17 cellular contexts compared by ENCODE assay signal in the genomic region with DNA sequence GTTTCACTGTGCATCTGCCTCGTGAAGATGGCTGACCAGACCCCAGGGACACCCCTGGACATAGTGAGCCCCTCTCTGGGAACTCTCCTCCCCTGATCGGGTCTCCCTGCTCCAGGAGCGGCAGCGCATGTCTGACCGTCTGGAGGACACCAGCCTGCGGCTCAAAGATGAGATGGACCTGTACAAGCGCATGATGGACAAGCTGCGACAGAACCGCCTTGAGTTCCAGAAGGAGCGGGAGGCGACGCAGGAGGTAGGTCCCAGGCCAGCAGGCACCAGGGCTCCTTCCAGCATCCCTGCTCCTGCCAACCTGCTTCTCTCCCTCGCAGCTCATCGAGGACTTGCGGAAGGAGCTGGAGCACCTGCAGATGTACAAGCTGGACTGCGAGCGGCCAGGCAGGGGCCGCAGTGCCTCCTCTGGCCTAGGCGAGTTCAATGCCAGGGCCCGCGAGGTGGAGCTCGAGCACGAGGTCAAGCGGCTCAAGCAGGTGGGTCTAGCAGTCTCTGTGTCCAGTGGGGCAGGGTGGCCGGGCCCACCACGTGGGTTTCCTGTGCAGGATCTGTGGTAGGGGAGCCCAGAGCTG.
DNase-seq lines count a peak whose midpoint lies in the region; ATAC-seq and TF ChIP-seq lines count a peak whose summit lies in the region.
"Had no signal": no experiment of that assay in that cellular context is flagged by ENCODE, and none has a peak within 500 bp of the region (broad histone marks: within the 10 kb centered on the region; RNA-seq: fewer than 3 reads in every experiment).

No MANE protein-coding gene starts in this region.

- TF ChIP-seq CTCF in chondrocyte (IDR thresholded peaks at IDR 0.05) = no peak

- H3K36me3 ChIP-seq in NT2/D1 (ENCODE audit: insufficient read depth, insufficient read length, low read length) = peaks cover 18% of the 10 kb centered on the region

- no peaks in the 10 kb centered on the region for H3K27me3 Mint-ChIP-seq in activated T-cell treated with anti-CD3 and anti-CD28 coated beads, Interleukin-2, amount 50 U/mL, for 24 hours
- H3K27me3 Mint-ChIP-seq in activated T-cell treated with anti-CD3 and anti-CD28 coated beads, Interleukin-2, amount 50 U/mL, for 4 hours (ENCODE audit: low read depth) = no peaks in the 10 kb centered on the region
- no peaks in the 10 kb centered on the region for H3K27me3 Mint-ChIP-seq in chondrocyte (ENCODE audit: low read depth)
- no peaks in the 10 kb centered on the region for H3K27me3 Mint-ChIP-seq in stimulated activated memory B cell treated with anti-CD40 and anti-IgM and Interleukin-4, amounts not matched to agents 10 μg/mL and 1 μg/mL and 100 μg/mL, for 72 hours

- peaks cover 82% of the 10 kb centered on the region for H3K36me3 Mint-ChIP-seq in activated T-cell treated with anti-CD3 and anti-CD28 coated beads, Interleukin-2, amount 50 U/mL, for 24 hours (ENCODE audit: low read depth)
- H3K36me3 Mint-ChIP-seq in activated T-cell treated with anti-CD3 and anti-CD28 coated beads, Interleukin-2, amount 50 U/mL, for 4 hours (ENCODE audit: insufficient read depth) = peaks cover 11% of the 10 kb centered on the region
- H3K36me3 Mint-ChIP-seq in chondrocyte (ENCODE audit: low read depth) = no peaks in the 10 kb centered on the region
- peaks cover 46% of the 10 kb centered on the region for H3K36me3 Mint-ChIP-seq in stimulated activated memory B cell treated with anti-CD40 and anti-IgM and Interleukin-4, amounts not matched to agents 10 μg/mL and 1 μg/mL and 100 μg/mL, for 72 hours

- H3K4me3 Mint-ChIP-seq in activated T-cell treated with anti-CD3 and anti-CD28 coated beads, Interleukin-2, amount 50 U/mL, for 24 hours = no peak overlapping the region
- H3K4me3 Mint-ChIP-seq in activated T-cell treated with anti-CD3 and anti-CD28 coated beads, Interleukin-2, amount 50 U/mL, for 4 hours = no peak overlapping the region
- H3K4me3 Mint-ChIP-seq in chondrocyte (ENCODE audit: unreplicated experiment) = no peak overlapping the region
- no peak overlapping the region for H3K4me3 Mint-ChIP-seq in stimulated activated memory B cell treated with anti-CD40 and anti-IgM and Interleukin-4, amounts not matched to agents 10 μg/mL and 1 μg/mL and 100 μg/mL, for 72 hours
- H3K4me3 Mint-ChIP-seq: CD8-positive, alpha-beta T cell had no signal

- no peak overlapping the region for H3K4me3 ChIP-seq in NT2/D1 (ENCODE audit: insufficient read length, low read depth)
- H3K4me3 ChIP-seq: BLaER1, GM12878, GM23248 had no signal

- H3K27ac Mint-ChIP-seq in activated T-cell treated with anti-CD3 and anti-CD28 coated beads, Interleukin-2, amount 50 U/mL, for 24 hours = no peak overlapping the region
- H3K27ac Mint-ChIP-seq in chondrocyte (ENCODE audit: unreplicated experiment) = no peak overlapping the region
- H3K27ac Mint-ChIP-seq in stimulated activated memory B cell treated with anti-CD40 and anti-IgM and Interleukin-4, amounts not matched to agents 10 μg/mL and 1 μg/mL and 100 μg/mL, for 72 hours = no peak overlapping the region
- H3K27ac Mint-ChIP-seq: CD8-positive, alpha-beta T cell had no signal

- no peak for ATAC-seq in activated T-cell treated with anti-CD3 and anti-CD28 coated beads, Interleukin-2, amount 50 U/mL, for 4 hours
- no peak for ATAC-seq in HG02763 (IDR thresholded peaks at IDR 0.05; ENCODE audit: unreplicated experiment)
- ATAC-seq in stimulated activated memory B cell treated with anti-CD40 and anti-IgM and Interleukin-4, amounts not matched to agents 10 μg/mL and 1 μg/mL and 100 μg/mL, for 72 hours = no peak
- ATAC-seq: CD8-positive, alpha-beta T cell; GM12878 had no signal

- peaks cover 8% of the 10 kb centered on the region for H3K4me1 ChIP-seq in NT2/D1 (ENCODE audit: insufficient read depth, insufficient read length)

- H3K9ac ChIP-seq in NT2/D1 (ENCODE audit: insufficient read length, low read depth) = peak overlapping the region; percentile 10
- H3K9ac ChIP-seq: BLaER1, GM23248 had no signal

- H3K27me3 ChIP-seq in NT2/D1 (ENCODE audit: insufficient read depth, insufficient read length) = no peaks in the 10 kb centered on the region
- H3K27me3 ChIP-seq: BLaER1 had no signal

- H3K9me3 Mint-ChIP-seq in activated T-cell treated with anti-CD3 and anti-CD28 coated beads, Interleukin-2, amount 50 U/mL, for 24 hours = no peaks in the 10 kb centered on the region
- no peaks in the 10 kb centered on the region for H3K9me3 Mint-ChIP-seq in activated T-cell treated with anti-CD3 and anti-CD28 coated beads, Interleukin-2, amount 50 U/mL, for 4 hours
- H3K9me3 Mint-ChIP-seq in chondrocyte (ENCODE audit: low read depth) = no peaks in the 10 kb centered on the region
- no peaks in the 10 kb centered on the region for H3K9me3 Mint-ChIP-seq in stimulated activated memory B cell treated with anti-CD40 and anti-IgM and Interleukin-4, amounts not matched to agents 10 μg/mL and 1 μg/mL and 100 μg/mL, for 72 hours
- H3K9me3 Mint-ChIP-seq: CD8-positive, alpha-beta T cell had no signal

- intact Hi-C loops in posterior vena cava (cut with DNase I) = loop anchor here (5.0 kb wide), 1 partner anchor 91 kb away; no protein-coding TSS in a partner anchor

- DNase-seq in activated T-cell treated with anti-CD3 and anti-CD28 coated beads, Interleukin-2, amount 50 U/mL, for 24 hours = peak; percentile 25
- DNase-seq in activated T-cell treated with anti-CD3 and anti-CD28 coated beads, Interleukin-2, amount 50 U/mL, for 4 hours = no peak
- DNase-seq in NT2/D1 (ENCODE audit: low read depth, low spot score) (no peak), chondrocyte (ENCODE audit: low spot score) (peak; percentile 92), posterior vena cava (ENCODE audit: low spot score) (peak; percentile 62), HPDE6-E6E7 (ENCODE audit: extremely low spot score) (no peak)
- DNase-seq: 8988T; Calu3; CD8-positive, alpha-beta T cell; DND-41; EL; HCEC 1CT had no signal

- H3K4me1 Mint-ChIP-seq in activated T-cell treated with anti-CD3 and anti-CD28 coated beads, Interleukin-2, amount 50 U/mL, for 24 hours (ENCODE audit: low read depth) = peaks cover 4% of the 10 kb centered on the region
- H3K4me1 Mint-ChIP-seq in activated T-cell treated with anti-CD3 and anti-CD28 coated beads, Interleukin-2, amount 50 U/mL, for 4 hours (ENCODE audit: low read depth) = peaks cover 4% of the 10 kb centered on the region
- H3K4me1 Mint-ChIP-seq in chondrocyte (ENCODE audit: low read depth) = peaks cover 15% of the 10 kb centered on the region
- H3K4me1 Mint-ChIP-seq in stimulated activated memory B cell treated with anti-CD40 and anti-IgM and Interleukin-4, amounts not matched to agents 10 μg/mL and 1 μg/mL and 100 μg/mL, for 72 hours = peaks cover 12% of the 10 kb centered on the region

- peaks cover 11% of the 10 kb centered on the region; the same call in 1 of the 2 replicates for H3K9me3 ChIP-seq in NT2/D1 (ENCODE audit: insufficient read depth, low read length)

Comparison
In these comparisons a context has a peak if more than half of its experiments do, and no peak if none do; other contexts are left out.
1. DNase-seq: peak in activated T-cell treated with anti-CD3 and anti-CD28 coated beads, Interleukin-2, amount 50 U/mL, for 24 hours (single experiment), chondrocyte (single experiment) and posterior vena cava (single experiment); none in activated T-cell treated with anti-CD3 and anti-CD28 coated beads, Interleukin-2, amount 50 U/mL, for 4 hours (single experiment), NT2/D1 (single experiment) and HPDE6-E6E7 (single experiment).